In genomic region chr6:30263734-30264133, GRCh38 we compare ENCODE assay signal across 14 cellular contexts. TPM values are rescaled to one million over a fixed set of nuclear protein-coding genes. Genes with fewer than 3 reads are reported as not detected.
DNase-seq lines count a peak whose midpoint lies in the region; ATAC-seq, FAIRE-seq and TF ChIP-seq lines count a peak whose summit lies in the region.
"Had no signal": no experiment of that assay in that cellular context is flagged by ENCODE, and none has a peak within 500 bp of the region (broad histone marks: within the 10 kb centered on the region; RNA-seq: fewer than 3 reads in every experiment).

No MANE protein-coding gene starts in this region.

- no peaks in the 10 kb centered on the region for H3K36me3 ChIP-seq in tibial artery
- H3K36me3 ChIP-seq: uterus had no signal

- H3K4me1 Mint-ChIP-seq in chondrocyte (ENCODE audit: low read depth) (peaks cover 53% of the 10 kb centered on the region), memory B cell (peaks cover 5% of the 10 kb centered on the region)

- H3K9me3 ChIP-seq in tibial artery, result no peaks in the 10 kb centered on the region
- H3K9me3 ChIP-seq: uterus had no signal

- TF ChIP-seq CTCF in chondrocyte (IDR thresholded peaks at IDR 0.05), result no peak
- no peak for TF ChIP-seq CTCF in tibial artery (IDR thresholded peaks at IDR 0.05)

- H3K36me3 Mint-ChIP-seq in chondrocyte (ENCODE audit: low read depth) (peaks cover 9% of the 10 kb centered on the region), memory B cell (peaks cover 27% of the 10 kb centered on the region)

- H3K27ac Mint-ChIP-seq in chondrocyte (ENCODE audit: unreplicated experiment), result peak overlapping the region; percentile 83
- H3K27ac Mint-ChIP-seq in memory B cell, result peak overlapping the region; percentile 0
- H3K27ac Mint-ChIP-seq: nephron progenitor cell had no signal

- no peak for FAIRE-seq in frontal cortex (lab: Jason Lieb, UNC)

- intact Hi-C loops in tibial artery (cut with DNase I; ENCODE audit: low total_unique reads), result no loop called here

- peaks cover 3% of the 10 kb centered on the region for H3K9me3 Mint-ChIP-seq in chondrocyte (ENCODE audit: low read depth)
- H3K9me3 Mint-ChIP-seq in memory B cell, result no peaks in the 10 kb centered on the region
- H3K9me3 Mint-ChIP-seq: IgD-negative memory B cell had no signal

- H3K27ac ChIP-seq in tibial artery, result no peak overlapping the region
- H3K27ac ChIP-seq: uterus had no signal

- no peaks in the 10 kb centered on the region for H3K27me3 Mint-ChIP-seq in chondrocyte (ENCODE audit: low read depth)
- H3K27me3 Mint-ChIP-seq in memory B cell, result no peaks in the 10 kb centered on the region
- H3K27me3 Mint-ChIP-seq: IgD-negative memory B cell had no signal

- no peak for ATAC-seq in memory B cell (ENCODE audit: low read depth)

- no peak overlapping the region for H3K4me3 ChIP-seq in tibial artery
- H3K4me3 ChIP-seq: uterus had no signal

- peak; percentile 93 for DNase-seq in EL
- DNase-seq in NCI-H69 (lab: John Stamatoyannopoulos, UW), result peak; percentile 34
- no peak for DNase-seq in chondrocyte (ENCODE audit: low spot score)
- no peak for DNase-seq in memory B cell (ENCODE audit: low spot score in 2 of 2)
- DNase-seq in frontal cortex (ENCODE audit: low spot score in 2 of 2), result no peak
- DNase-seq in activated CD4-positive, CD25-positive, alpha-beta regulatory T cell (lab: John Stamatoyannopoulos, UW), result no peak
- DNase-seq in stimulated activated CD4-positive, alpha-beta T cell treated with anti-CD3 and anti-CD28 coated beads, Interleukin-2, amount 100 ng/mL, for 24 hours, result no peak
- DNase-seq in tibial artery, result no peak
- DNase-seq: activated T-cell treated with anti-CD3 and anti-CD28 coated beads for 4 hours, C1 segment of cervical spinal cord, NCI-H2029 treated with DMSO at 0.1 percent for 48 hours, nephron progenitor cell, uterus had no signal

- H3K27me3 ChIP-seq in tibial artery, result no peaks in the 10 kb centered on the region
- H3K27me3 ChIP-seq: uterus had no signal

- peaks cover 0 to 12% (median 6%) of the 10 kb centered on the region in 4 donors for H3K4me1 ChIP-seq in tibial artery
- H3K4me1 ChIP-seq: uterus had no signal

- H3K4me3 Mint-ChIP-seq in chondrocyte (ENCODE audit: unreplicated experiment), result no peak overlapping the region
- no peak overlapping the region for H3K4me3 Mint-ChIP-seq in memory B cell
- H3K4me3 Mint-ChIP-seq: nephron progenitor cell had no signal

RNA-seq across cellular contexts. Expression of gene TRIM26, which starts 50.5 kb away (rescaled TPM):
- total RNA-seq in chondrocyte (36.1 to 37.6 TPM (median 36.7 TPM) in 3 replicates), frontal cortex (14.3 TPM)

Comparison
In these comparisons a context has a peak if more than half of its experiments do, and no peak if none do; other contexts are left out.
1. DNase-seq: peak in EL (single experiment) and NCI-H69 (single experiment); none in chondrocyte (single experiment), memory B cell (0 of 2), frontal cortex (0 of 2), activated CD4-positive, CD25-positive, alpha-beta regulatory T cell (0 of 4), stimulated activated CD4-positive, alpha-beta T cell treated with anti-CD3 and anti-CD28 coated beads, Interleukin-2, amount 100 ng/mL, for 24 hours (0 of 2) and tibial artery (0 of 2).